ENCODE assay signal across 1 cellular context in genomic region chr18:69528439-69528838, GRCh38.
TF ChIP-seq lines count a peak whose summit lies in the region.

No MANE protein-coding gene starts in this region.

TF ChIP-seq in SK-N-SH, 30 proteins besides CTCF, POLR2A, EP300 and RAD21 (continued from another document):
- TF ChIP-seq RXRA (IDR thresholded peaks at IDR 0.05; ENCODE audit: borderline replicate concordance, low read depth) (no peak), TCF12 (IDR thresholded peaks at IDR 0.05) (peak; percentile 36), NFIC (IDR thresholded peaks at IDR 0.05; ENCODE audit: borderline replicate concordance) (peak; percentile 81), GATA2 (CRISPR knock-in tag; IDR thresholded peaks at IDR 0.05) (no peak), MXI1 (IDR thresholded peaks at IDR 0.05; ENCODE audit: low read depth, low read length) (no peak), RCOR1 (IDR thresholded peaks at IDR 0.05; ENCODE audit: low read length) (no peak), FOXM1 (IDR thresholded peaks at IDR 0.05; ENCODE audit: low read depth) (no peak), TEAD4 (IDR thresholded peaks at IDR 0.05; ENCODE audit: borderline replicate concordance, insufficient read depth) (peak; percentile 18; the same call in 1 of the 2 replicates), USF1 (IDR thresholded peaks at IDR 0.05; ENCODE audit: borderline replicate concordance, low read depth) (no peak), JUND (IDR thresholded peaks at IDR 0.05) (peak; percentile 50), ELF1 (IDR thresholded peaks at IDR 0.05) (no peak), YY1 (IDR thresholded peaks at IDR 0.05; ENCODE audit: low read depth) (no peak)
- TF ChIP-seq, protein P1, sequence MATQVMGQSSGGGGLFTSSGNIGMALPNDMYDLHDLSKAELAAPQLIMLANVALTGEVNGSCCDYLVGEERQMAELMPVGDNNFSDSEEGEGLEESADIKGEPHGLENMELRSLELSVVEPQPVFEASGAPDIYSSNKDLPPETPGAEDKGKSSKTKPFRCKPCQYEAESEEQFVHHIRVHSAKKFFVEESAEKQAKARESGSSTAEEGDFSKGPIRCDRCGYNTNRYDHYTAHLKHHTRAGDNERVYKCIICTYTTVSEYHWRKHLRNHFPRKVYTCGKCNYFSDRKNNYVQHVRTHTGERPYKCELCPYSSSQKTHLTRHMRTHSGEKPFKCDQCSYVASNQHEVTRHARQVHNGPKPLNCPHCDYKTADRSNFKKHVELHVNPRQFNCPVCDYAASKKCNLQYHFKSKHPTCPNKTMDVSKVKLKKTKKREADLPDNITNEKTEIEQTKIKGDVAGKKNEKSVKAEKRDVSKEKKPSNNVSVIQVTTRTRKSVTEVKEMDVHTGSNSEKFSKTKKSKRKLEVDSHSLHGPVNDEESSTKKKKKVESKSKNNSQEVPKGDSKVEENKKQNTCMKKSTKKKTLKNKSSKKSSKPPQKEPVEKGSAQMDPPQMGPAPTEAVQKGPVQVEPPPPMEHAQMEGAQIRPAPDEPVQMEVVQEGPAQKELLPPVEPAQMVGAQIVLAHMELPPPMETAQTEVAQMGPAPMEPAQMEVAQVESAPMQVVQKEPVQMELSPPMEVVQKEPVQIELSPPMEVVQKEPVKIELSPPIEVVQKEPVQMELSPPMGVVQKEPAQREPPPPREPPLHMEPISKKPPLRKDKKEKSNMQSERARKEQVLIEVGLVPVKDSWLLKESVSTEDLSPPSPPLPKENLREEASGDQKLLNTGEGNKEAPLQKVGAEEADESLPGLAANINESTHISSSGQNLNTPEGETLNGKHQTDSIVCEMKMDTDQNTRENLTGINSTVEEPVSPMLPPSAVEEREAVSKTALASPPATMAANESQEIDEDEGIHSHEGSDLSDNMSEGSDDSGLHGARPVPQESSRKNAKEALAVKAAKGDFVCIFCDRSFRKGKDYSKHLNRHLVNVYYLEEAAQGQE (IDR thresholded peaks at IDR 0.05; ENCODE audit: low read depth, low read length) = no peak
- TF ChIP-seq, protein P2, sequence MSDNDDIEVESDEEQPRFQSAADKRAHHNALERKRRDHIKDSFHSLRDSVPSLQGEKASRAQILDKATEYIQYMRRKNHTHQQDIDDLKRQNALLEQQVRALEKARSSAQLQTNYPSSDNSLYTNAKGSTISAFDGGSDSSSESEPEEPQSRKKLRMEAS (IDR thresholded peaks at IDR 0.05; ENCODE audit: low read depth) = no peak
